1 cellular context compared by ENCODE assay signal in genomic region chr1:77978293-77978968, GRCh38.
TF ChIP-seq lines count a peak whose summit lies in the region.

No MANE protein-coding gene starts in this region.

TF ChIP-seq in HCT116, 20 proteins besides CTCF, POLR2A, EP300 and RAD21 (continued from another document):
- TF ChIP-seq REST (IDR thresholded peaks at IDR 0.05; ENCODE audit: low read depth) (no peak), YY1 (IDR thresholded peaks at IDR 0.05; ENCODE audit: extremely low read depth, insufficient replicate concordance, low read depth, low read length) (peak; percentile 84), ZNF274 (IDR thresholded peaks at IDR 0.05; ENCODE audit: low read depth, low read length) (no peak), EZH2phosphoT487 (IDR thresholded peaks at IDR 0.05; ENCODE audit: borderline replicate concordance) (no peak), SP1 (IDR thresholded peaks at IDR 0.05; ENCODE audit: low read depth) (no peak)
